ENCODE assay signal across 14 cellular contexts in genomic region chr12:74488134-74488533, GRCh38. TPM values are rescaled to one million over a fixed set of nuclear protein-coding genes. Genes with fewer than 3 reads are reported as not detected.
DNase-seq lines count a peak whose midpoint lies in the region; ATAC-seq and TF ChIP-seq lines count a peak whose summit lies in the region.
"Had no signal": no experiment of that assay in that cellular context is flagged by ENCODE, and none has a peak within 500 bp of the region (broad histone marks: within the 10 kb centered on the region; RNA-seq: fewer than 3 reads in every experiment).

No MANE protein-coding gene starts in this region.

- intact Hi-C loops in MCF 10A (cut with micrococcal nuclease) = no loop called here

- no peak overlapping the region for H3K27ac Mint-ChIP-seq in MCF 10A (ENCODE audit: low read depth, unreplicated experiment)

- ATAC-seq in GM18861 (IDR thresholded peaks at IDR 0.05; ENCODE audit: unreplicated experiment) (peak; percentile 72), GM21423 (IDR thresholded peaks at IDR 0.05; ENCODE audit: unreplicated experiment) (peak; percentile 38), HG02943 (IDR thresholded peaks at IDR 0.05; ENCODE audit: low read depth, unreplicated experiment) (peak; percentile 38), HG03565 (IDR thresholded peaks at IDR 0.05; ENCODE audit: unreplicated experiment) (peak; percentile 54)
- ATAC-seq: SK-N-SH treated with all-trans-retinoic acid at 6 μM for 48 hours; stimulated activated naive CD8-positive, alpha-beta T cell treated with anti-CD3 and anti-CD28 coated beads, Interleukin-15, Interleukin-2, amounts not matched to agents 100 U/mL and 50 U/mL, for 24 hours had no signal

- DNase-seq in NCI-H1436 treated with DMSO at 0.1 percent for 48 hours (lab: John Stamatoyannopoulos, UW) (no peak), MCF 10A (ENCODE audit: unreplicated experiment) (no peak), cerebellar nuclear complex (lab: John Stamatoyannopoulos, UW) (no peak)
- no peak for DNase-seq in stimulated activated CD8-positive, alpha-beta memory T cell treated with anti-CD3 and anti-CD28 coated beads, Interleukin-4, amount 100 ng/mL, for 48 hours
- DNase-seq: AML-193; DMS79 treated with DMSO at 0.1 percent for 48 hours; effector memory CD4-positive, alpha-beta T cell; NCI-H1092; stimulated activated naive CD8-positive, alpha-beta T cell treated with anti-CD3 and anti-CD28 coated beads, Interleukin-15, Interleukin-2, amounts not matched to agents 100 U/mL and 50 U/mL, for 24 hours had no signal

- no peak for TF ChIP-seq CTCF in MCF 10A (IDR thresholded peaks at IDR 0.05; ENCODE audit: unreplicated experiment)

- peaks cover 12% of the 10 kb centered on the region for H3K4me1 Mint-ChIP-seq in MCF 10A (ENCODE audit: insufficient read depth, unreplicated experiment)

- BruUV-seq in MCF 10A (replicated peaks; lab: Mats Ljungman, UMichigan) = no TSS peak

- H3K4me3 Mint-ChIP-seq in MCF 10A (ENCODE audit: unreplicated experiment) = no peak overlapping the region

- no peaks in the 10 kb centered on the region for H3K36me3 Mint-ChIP-seq in MCF 10A (ENCODE audit: insufficient read depth, unreplicated experiment)

- POLR2A ChIA-PET in MCF 10A (lab: Yijun Ruan, JAX) = no interaction called here

- no peaks in the 10 kb centered on the region for H3K27me3 Mint-ChIP-seq in MCF 10A (ENCODE audit: insufficient read depth, unreplicated experiment)

- no peaks in the 10 kb centered on the region for H3K9me3 Mint-ChIP-seq in MCF 10A (ENCODE audit: unreplicated experiment)

- CTCF ChIA-PET in MCF 10A (lab: Yijun Ruan, JAX) = interaction anchor here (0.6 to 0.7 kb wide), 2 partner anchors 9 to 76 kb away, joined by 3 read pairs; no protein-coding TSS in a partner anchor

RNA-seq across cellular contexts. Expression of gene ATXN7L3B, which starts 49.5 kb away (rescaled TPM):
- total RNA-seq in MCF 10A (2022) = 21.1 and 28.2 TPM in 2 replicates
